8 cellular contexts compared by ENCODE assay signal in genomic region chr16:2033057-2033911, GRCh38. TPM values are rescaled to one million over a fixed set of nuclear protein-coding genes. Genes with fewer than 3 reads are reported as not detected.
DNase-seq lines count a peak whose midpoint lies in the region; ATAC-seq lines count a peak whose summit lies in the region.

No MANE protein-coding gene starts in this region.

- intact Hi-C loops in left ventricle myocardium superior (cut with micrococcal nuclease) = no loop called here

- H3K4me3 ChIP-seq in rectal smooth muscle tissue (ENCODE audit: low read length) = peak overlapping the region; percentile 52

- ATAC-seq in activated naive CD8-positive, alpha-beta T cell treated with anti-CD3 and anti-CD28 coated beads, Interleukin-2, amount 10 ng/mL, durations not matched to agents 7 days and 5 days (ENCODE audit: low read depth) = peak; percentile 30
- ATAC-seq in left ventricle myocardium superior = peak; percentile 55
- ATAC-seq in HG03521 (IDR thresholded peaks at IDR 0.05; ENCODE audit: unreplicated experiment) = no peak

- H3K36me3 ChIP-seq in rectal smooth muscle tissue (ENCODE audit: control insufficient read depth, insufficient read depth, low read length) = peaks cover 6% of the 10 kb centered on the region

- no peaks in the 10 kb centered on the region for H3K4me1 Mint-ChIP-seq in activated naive CD8-positive, alpha-beta T cell treated with anti-CD3 and anti-CD28 coated beads, Interleukin-2, amount 10 ng/mL, durations not matched to agents 7 days and 5 days

- H3K4me1 ChIP-seq in rectal smooth muscle tissue (ENCODE audit: control insufficient read depth, insufficient read depth, low read length) = peaks cover 35% of the 10 kb centered on the region

- H3K27me3 Mint-ChIP-seq in activated naive CD8-positive, alpha-beta T cell treated with anti-CD3 and anti-CD28 coated beads, Interleukin-2, amount 10 ng/mL, durations not matched to agents 7 days and 5 days = peaks cover 4% of the 10 kb centered on the region

- DNase-seq in Daoy (ENCODE audit: low read depth) = peak; percentile 83
- DNase-seq in activated naive CD8-positive, alpha-beta T cell treated with anti-CD3 and anti-CD28 coated beads, Interleukin-2, amount 10 ng/mL, durations not matched to agents 7 days and 5 days = no peak
- DNase-seq in left ventricle myocardium superior = peak; percentile 77
- no peak for DNase-seq in NCI-H526 treated with DMSO at 0.1 percent for 48 hours (lab: John Stamatoyannopoulos, UW)
- DNase-seq in DMS114 treated with DMSO at 0.1 percent for 48 hours (lab: John Stamatoyannopoulos, UW; ENCODE audit: unreplicated experiment) = no peak
- DNase-seq in NCI-H146 (lab: John Stamatoyannopoulos, UW) = no peak

- H3K27ac ChIP-seq in rectal smooth muscle tissue (ENCODE audit: low read depth, low read length) = peak overlapping the region; percentile 85

- POLR2A ChIA-PET in activated naive CD8-positive, alpha-beta T cell treated with anti-CD3 and anti-CD28 coated beads, Interleukin-2, amount 10 ng/mL, durations not matched to agents 7 days and 5 days (lab: Charles Lee) = interaction anchor here (1.1 kb wide), 1 partner anchor 9 kb away, joined by 3 read pairs; no protein-coding TSS in a partner anchor

- no peaks in the 10 kb centered on the region for H3K36me3 Mint-ChIP-seq in activated naive CD8-positive, alpha-beta T cell treated with anti-CD3 and anti-CD28 coated beads, Interleukin-2, amount 10 ng/mL, durations not matched to agents 7 days and 5 days

- H3K4me3 Mint-ChIP-seq in activated naive CD8-positive, alpha-beta T cell treated with anti-CD3 and anti-CD28 coated beads, Interleukin-2, amount 10 ng/mL, durations not matched to agents 7 days and 5 days = peak overlapping the region; percentile 22

- H3K27me3 ChIP-seq in rectal smooth muscle tissue (ENCODE audit: control insufficient read depth, insufficient read depth, low read length) = no peaks in the 10 kb centered on the region

- no peak overlapping the region for H3K9ac ChIP-seq in rectal smooth muscle tissue (ENCODE audit: low read length)

- H3K27ac Mint-ChIP-seq in activated naive CD8-positive, alpha-beta T cell treated with anti-CD3 and anti-CD28 coated beads, Interleukin-2, amount 10 ng/mL, durations not matched to agents 7 days and 5 days = peak overlapping the region; percentile 48

- no peaks in the 10 kb centered on the region for H3K9me3 Mint-ChIP-seq in activated naive CD8-positive, alpha-beta T cell treated with anti-CD3 and anti-CD28 coated beads, Interleukin-2, amount 10 ng/mL, durations not matched to agents 7 days and 5 days

RNA-seq across cellular contexts. Expression of gene NHERF2, which starts 6.6 kb away (rescaled TPM):
- 38.1 and 41.8 TPM in 2 replicates for total RNA-seq in Daoy (2014; rRNA removed; shearing (Covaris generic))
- total RNA-seq in activated naive CD8-positive, alpha-beta T cell treated with anti-CD3 and anti-CD28 coated beads, Interleukin-2, amount 10 ng/mL, durations not matched to agents 7 days and 5 days = 1 to 10 TPM; 4.2 to 4.3 TPM
- 235 TPM for total RNA-seq in left ventricle myocardium superior

RNA-seq across cellular contexts. Expression of gene NPW, which starts 13.7 kb away (rescaled TPM):
- total RNA-seq in Daoy (2014; rRNA removed; shearing (Covaris generic)) = 0.46 and 1.5 TPM in 2 replicates
- under 1 TPM in 1 of 2 experiments, not detected in 1; 0.42 TPM for total RNA-seq in activated naive CD8-positive, alpha-beta T cell treated with anti-CD3 and anti-CD28 coated beads, Interleukin-2, amount 10 ng/mL, durations not matched to agents 7 days and 5 days
- not detected for total RNA-seq in left ventricle myocardium superior

RNA-seq across cellular contexts. Expression of gene NTHL1, which starts 14.3 kb away (rescaled TPM):
- total RNA-seq in Daoy (2014; rRNA removed; shearing (Covaris generic)) = 29.3 and 39.4 TPM in 2 replicates
- total RNA-seq in activated naive CD8-positive, alpha-beta T cell treated with anti-CD3 and anti-CD28 coated beads, Interleukin-2, amount 10 ng/mL, durations not matched to agents 7 days and 5 days = 10 to 100 TPM; 19.4 to 20.7 TPM
- 22.7 TPM for total RNA-seq in left ventricle myocardium superior

RNA-seq across cellular contexts. Expression of gene TSC2, which starts 14.5 kb away (rescaled TPM):
- 31.4 and 34.1 TPM in 2 replicates for total RNA-seq in Daoy (2014; rRNA removed; shearing (Covaris generic))
- total RNA-seq in activated naive CD8-positive, alpha-beta T cell treated with anti-CD3 and anti-CD28 coated beads, Interleukin-2, amount 10 ng/mL, durations not matched to agents 7 days and 5 days = 100 to 1,000 TPM; 113 to 125 TPM
- total RNA-seq in left ventricle myocardium superior = 83.0 TPM

RNA-seq across cellular contexts. Expression of gene ZNF598, which starts 23.7 kb away (rescaled TPM):
- 19.8 and 21.6 TPM in 2 replicates for total RNA-seq in Daoy (2014; rRNA removed; shearing (Covaris generic))
- 10 to 100 TPM; 67.8 to 77.1 TPM for total RNA-seq in activated naive CD8-positive, alpha-beta T cell treated with anti-CD3 and anti-CD28 coated beads, Interleukin-2, amount 10 ng/mL, durations not matched to agents 7 days and 5 days
- 16.0 TPM for total RNA-seq in left ventricle myocardium superior

Comparison
In these comparisons a context has a peak if more than half of its experiments do, and no peak if none do; other contexts are left out.
1. DNase-seq: peak in Daoy (single experiment) and left ventricle myocardium superior (single experiment); none in activated naive CD8-positive, alpha-beta T cell treated with anti-CD3 and anti-CD28 coated beads, Interleukin-2, amount 10 ng/mL, durations not matched to agents 7 days and 5 days (single experiment), NCI-H526 treated with DMSO at 0.1 percent for 48 hours (single experiment), DMS114 treated with DMSO at 0.1 percent for 48 hours (single experiment) and NCI-H146 (single experiment).